Comparison of ENCODE assay signal across 2 cellular contexts in genomic region chr21:38902608-38903445, GRCh38.
TF ChIP-seq lines count a peak whose summit lies in the region.

No MANE protein-coding gene starts in this region.

TF ChIP-seq in liver, 16 proteins besides CTCF, POLR2A, EP300 and RAD21 (continued from another document):
- TF ChIP-seq, protein P1, sequence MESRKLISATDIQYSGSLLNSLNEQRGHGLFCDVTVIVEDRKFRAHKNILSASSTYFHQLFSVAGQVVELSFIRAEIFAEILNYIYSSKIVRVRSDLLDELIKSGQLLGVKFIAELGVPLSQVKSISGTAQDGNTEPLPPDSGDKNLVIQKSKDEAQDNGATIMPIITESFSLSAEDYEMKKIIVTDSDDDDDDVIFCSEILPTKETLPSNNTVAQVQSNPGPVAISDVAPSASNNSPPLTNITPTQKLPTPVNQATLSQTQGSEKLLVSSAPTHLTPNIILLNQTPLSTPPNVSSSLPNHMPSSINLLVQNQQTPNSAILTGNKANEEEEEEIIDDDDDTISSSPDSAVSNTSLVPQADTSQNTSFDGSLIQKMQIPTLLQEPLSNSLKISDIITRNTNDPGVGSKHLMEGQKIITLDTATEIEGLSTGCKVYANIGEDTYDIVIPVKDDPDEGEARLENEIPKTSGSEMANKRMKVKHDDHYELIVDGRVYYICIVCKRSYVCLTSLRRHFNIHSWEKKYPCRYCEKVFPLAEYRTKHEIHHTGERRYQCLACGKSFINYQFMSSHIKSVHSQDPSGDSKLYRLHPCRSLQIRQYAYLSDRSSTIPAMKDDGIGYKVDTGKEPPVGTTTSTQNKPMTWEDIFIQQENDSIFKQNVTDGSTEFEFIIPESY (IDR thresholded peaks at IDR 0.05), result no peak
- TF ChIP-seq REST (IDR thresholded peaks at IDR 0.05) (no peak), HNF4A (conservative IDR thresholded peaks at IDR 0.05) (no peak), RXRA (IDR thresholded peaks at IDR 0.05) (no peak), EGR1 (IDR thresholded peaks at IDR 0.05; ENCODE audit: low read depth in 2 of 2) (no peak), SP1 (IDR thresholded peaks at IDR 0.05) (no peak), ATF3 (IDR thresholded peaks at IDR 0.05) (no peak), HNF4G (IDR thresholded peaks at IDR 0.05) (no peak)
- TF ChIP-seq, protein P2, sequence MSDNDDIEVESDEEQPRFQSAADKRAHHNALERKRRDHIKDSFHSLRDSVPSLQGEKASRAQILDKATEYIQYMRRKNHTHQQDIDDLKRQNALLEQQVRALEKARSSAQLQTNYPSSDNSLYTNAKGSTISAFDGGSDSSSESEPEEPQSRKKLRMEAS (IDR thresholded peaks at IDR 0.05), result no peak

TF ChIP-seq in HepG2, 621 proteins besides CTCF, POLR2A, EP300 and RAD21 (continued from another document):
- TF ChIP-seq ARID4A (CRISPR knock-in tag; IDR thresholded peaks at IDR 0.05; ENCODE audit: borderline replicate concordance) (no peak), ETV5 (CRISPR knock-in tag; IDR thresholded peaks at IDR 0.05; ENCODE audit: borderline replicate concordance) (no peak)
